20 cellular contexts compared by ENCODE assay signal in the genomic region with DNA sequence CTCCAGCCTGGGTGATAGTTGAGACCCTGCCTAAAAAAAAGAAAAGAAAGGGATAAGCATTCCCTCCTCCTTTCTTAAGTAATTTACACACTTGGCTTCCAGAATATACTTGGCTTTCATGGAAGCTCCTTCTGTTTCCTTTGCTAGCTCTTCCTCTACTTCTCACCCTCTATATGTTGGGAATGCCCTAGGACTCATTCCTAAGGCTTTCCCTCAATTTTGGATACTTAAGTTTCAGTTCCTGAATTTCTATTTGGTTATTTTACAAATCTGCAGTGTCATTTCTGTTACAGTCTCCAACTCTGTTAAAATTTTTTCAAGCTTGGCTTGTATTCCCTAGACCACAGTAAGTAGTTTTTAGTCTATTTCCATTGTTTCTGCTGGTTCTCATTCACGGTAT. TPM values are rescaled to one million over a fixed set of nuclear protein-coding genes. Genes with fewer than 3 reads are reported as not detected.
DNase-seq lines count a peak whose midpoint lies in the region; TF ChIP-seq lines count a peak whose summit lies in the region.
"Had no signal": no experiment of that assay in that cellular context is flagged by ENCODE, and none has a peak within 500 bp of the region (broad histone marks: within the 10 kb centered on the region; RNA-seq: fewer than 3 reads in every experiment).

No MANE protein-coding gene starts in this region.

- no peaks in the 10 kb centered on the region for H3K9me3 Mint-ChIP-seq in activated CD4-positive, alpha-beta T cell treated with anti-CD3 and anti-CD28 coated beads, Interleukin-2, amount 10 ng/mL, durations not matched to agents 7 days and 5 days
- H3K9me3 Mint-ChIP-seq in HFFc6: no peaks in the 10 kb centered on the region
- H3K9me3 Mint-ChIP-seq in activated naive CD8-positive, alpha-beta T cell treated with anti-CD3 and anti-CD28 coated beads for 36 hours: peaks cover 2% of the 10 kb centered on the region

- no peak overlapping the region for H4K91ac ChIP-seq in trophoblast cell (ENCODE audit: low read depth, low read length)

- intact Hi-C loops in sigmoid colon (cut with DNase I): no loop called here

- H3K4me1 Mint-ChIP-seq in activated CD4-positive, alpha-beta T cell treated with anti-CD3 and anti-CD28 coated beads, Interleukin-2, amount 10 ng/mL, durations not matched to agents 7 days and 5 days: peaks cover 60% of the 10 kb centered on the region
- peaks cover 74% of the 10 kb centered on the region for H3K4me1 Mint-ChIP-seq in HFFc6 (ENCODE audit: low read depth)
- peaks cover 72% of the 10 kb centered on the region for H3K4me1 Mint-ChIP-seq in activated naive CD8-positive, alpha-beta T cell treated with anti-CD3 and anti-CD28 coated beads for 36 hours

- WGBS in trophoblast cell (ENCODE audit: extremely low coverage, insufficient coverage, insufficient read length): no CpG with 5 or more reads among the region's 1 CpG
- WGBS in sigmoid colon, 2 donors: 77 to 93% methylated on average over 1 of the region's 1 CpG

- no peak for TF ChIP-seq POLR2A in sigmoid colon (IDR thresholded peaks at IDR 0.05)

- no peak overlapping the region for H3K23ac ChIP-seq in trophoblast cell (ENCODE audit: low read length)

- H3K4me3 Mint-ChIP-seq in activated CD4-positive, alpha-beta T cell treated with anti-CD3 and anti-CD28 coated beads, Interleukin-2, amount 10 ng/mL, durations not matched to agents 7 days and 5 days: no peak overlapping the region
- H3K4me3 Mint-ChIP-seq in HFFc6: no peak overlapping the region
- no peak overlapping the region for H3K4me3 Mint-ChIP-seq in activated naive CD8-positive, alpha-beta T cell treated with anti-CD3 and anti-CD28 coated beads for 36 hours

- H3K18ac ChIP-seq in trophoblast cell (ENCODE audit: low read length): no peak overlapping the region

- H3K9me3 ChIP-seq in trophoblast cell (ENCODE audit: insufficient read depth, low read depth, low read length) (no peaks in the 10 kb centered on the region), sigmoid colon (no peaks in the 10 kb centered on the region)
- H3K9me3 ChIP-seq: mucosa of descending colon, upper lobe of left lung had no signal

- POLR2A ChIA-PET in activated CD4-positive, alpha-beta T cell treated with anti-CD3 and anti-CD28 coated beads, Interleukin-2, amount 10 ng/mL, durations not matched to agents 7 days and 5 days (lab: Charles Lee): no interaction called here

- peak overlapping the region; percentile 43 for H3K4ac ChIP-seq in trophoblast cell (ENCODE audit: low read depth, low read length)

- H3K27me3 ChIP-seq in trophoblast cell (ENCODE audit: insufficient read depth, low read length) (no peaks in the 10 kb centered on the region), sigmoid colon (no peaks in the 10 kb centered on the region)
- H3K27me3 ChIP-seq: upper lobe of left lung had no signal

- no peak overlapping the region for H2BK5ac ChIP-seq in trophoblast cell (ENCODE audit: low read depth, low read length, poor library complexity)

- H3K14ac ChIP-seq in trophoblast cell (ENCODE audit: low read length): no peak overlapping the region

- H3K79me2 ChIP-seq in trophoblast cell (ENCODE audit: control insufficient read depth, insufficient read depth, low read length, poor library complexity): peaks cover 14% of the 10 kb centered on the region

- no peak overlapping the region for H2BK12ac ChIP-seq in trophoblast cell (ENCODE audit: low read length)

- DNase-seq in activated CD4-positive, alpha-beta T cell treated with anti-CD3 and anti-CD28 coated beads, Interleukin-2, amount 10 ng/mL, durations not matched to agents 7 days and 5 days: no peak
- DNase-seq in activated CD4-positive, alpha-beta T cell treated with anti-CD3 and anti-CD28 coated beads for 4 hours: no peak
- DNase-seq in HFFc6 (no peak), trophoblast cell (no peak), sigmoid colon (no peak), HT-29 (ENCODE audit: low spot score) (no peak), hypothalamus (lab: John Stamatoyannopoulos, UW) (no peak)
- no peak for DNase-seq in activated naive CD8-positive, alpha-beta T cell treated with anti-CD3 and anti-CD28 coated beads for 36 hours
- DNase-seq: activated CD4-positive, CD25-positive, alpha-beta regulatory T cell; amygdala; cerebellar nuclear complex; COR-L47; mucosa of descending colon; NCI-H2171 treated with DMSO at 0.1 percent for 48 hours; NCI-H774; posterior cingulate gyrus; small intestine; T-helper 1 cell; upper lobe of left lung had no signal

- no peak for TF ChIP-seq CTCF in HFFc6 (IDR thresholded peaks at IDR 0.05)
- no peak for TF ChIP-seq CTCF in sigmoid colon (IDR thresholded peaks at IDR 0.05)

- H3K9ac ChIP-seq in trophoblast cell (ENCODE audit: low read length): no peak overlapping the region
- H3K9ac ChIP-seq: KMS-11 had no signal

- peaks cover 45% of the 10 kb centered on the region for H3K36me3 Mint-ChIP-seq in activated CD4-positive, alpha-beta T cell treated with anti-CD3 and anti-CD28 coated beads, Interleukin-2, amount 10 ng/mL, durations not matched to agents 7 days and 5 days (ENCODE audit: low read depth)
- peaks cover 20% of the 10 kb centered on the region for H3K36me3 Mint-ChIP-seq in HFFc6 (ENCODE audit: low read depth)
- peaks cover 62% of the 10 kb centered on the region for H3K36me3 Mint-ChIP-seq in activated naive CD8-positive, alpha-beta T cell treated with anti-CD3 and anti-CD28 coated beads for 36 hours

- H2AFZ ChIP-seq in trophoblast cell (ENCODE audit: insufficient read depth, low read length, poor library complexity): no peak overlapping the region

- peaks cover 7 to 8% of the 10 kb centered on the region in 2 experiments for H3K4me1 ChIP-seq in trophoblast cell (ENCODE audit: control insufficient read depth in 1 of 2, insufficient read depth in 2 of 2, low read length in 2 of 2)
- peaks cover 0 to 73% (median 55%) of the 10 kb centered on the region in 4 donors for H3K4me1 ChIP-seq in sigmoid colon

- TF ChIP-seq EP300 in sigmoid colon (IDR thresholded peaks at IDR 0.05): no peak

- no peak overlapping the region for H3K4me2 ChIP-seq in trophoblast cell (ENCODE audit: low read length)

- H2AK5ac ChIP-seq in trophoblast cell (ENCODE audit: low read length): no peak overlapping the region

- no peak overlapping the region for H2BK120ac ChIP-seq in trophoblast cell (ENCODE audit: insufficient read depth, low read length, poor library complexity)

- H3K79me1 ChIP-seq in trophoblast cell (ENCODE audit: low read length): peaks cover 3% of the 10 kb centered on the region

- H3K36me3 ChIP-seq in trophoblast cell (ENCODE audit: control insufficient read depth in 1 of 2, insufficient read depth in 2 of 2, low read length in 2 of 2): peaks cover 0 to 2% of the 10 kb centered on the region in 2 experiments
- no peaks in the 10 kb centered on the region for H3K36me3 ChIP-seq in sigmoid colon

- no peak overlapping the region for H4K12ac ChIP-seq in trophoblast cell (ENCODE audit: low read depth, low read length)

- no peaks in the 10 kb centered on the region for H3K27me3 Mint-ChIP-seq in activated CD4-positive, alpha-beta T cell treated with anti-CD3 and anti-CD28 coated beads, Interleukin-2, amount 10 ng/mL, durations not matched to agents 7 days and 5 days
- H3K27me3 Mint-ChIP-seq in HFFc6 (ENCODE audit: insufficient read depth): no peaks in the 10 kb centered on the region
- no peaks in the 10 kb centered on the region for H3K27me3 Mint-ChIP-seq in activated naive CD8-positive, alpha-beta T cell treated with anti-CD3 and anti-CD28 coated beads for 36 hours

- H3K27ac ChIP-seq in trophoblast cell (ENCODE audit: low read depth, low read length): no peak overlapping the region
- no peak overlapping the region for H3K27ac ChIP-seq in sigmoid colon
- H3K27ac ChIP-seq: KMS-11 had no signal

- no peak overlapping the region for H4K8ac ChIP-seq in trophoblast cell (ENCODE audit: low read depth, low read length)

- H3K27ac Mint-ChIP-seq in activated CD4-positive, alpha-beta T cell treated with anti-CD3 and anti-CD28 coated beads, Interleukin-2, amount 10 ng/mL, durations not matched to agents 7 days and 5 days: peak overlapping the region; percentile 44
- peak overlapping the region; percentile 67 for H3K27ac Mint-ChIP-seq in HFFc6
- H3K27ac Mint-ChIP-seq in activated naive CD8-positive, alpha-beta T cell treated with anti-CD3 and anti-CD28 coated beads for 36 hours: peak overlapping the region; percentile 38

- H3K4me3 ChIP-seq in trophoblast cell (ENCODE audit: low read depth, low read length) (no peak overlapping the region), sigmoid colon (no peak overlapping the region)
- H3K4me3 ChIP-seq: mucosa of descending colon, upper lobe of left lung had no signal

- CTCF ChIA-PET in activated CD4-positive, alpha-beta T cell treated with anti-CD3 and anti-CD28 coated beads, Interleukin-2, amount 10 ng/mL, durations not matched to agents 7 days and 5 days (lab: Charles Lee): interaction anchor here (1.4 kb wide), 1 partner anchor 26 kb away, joined by 3 read pairs; no protein-coding TSS in a partner anchor

RNA-seq across cellular contexts. Expression of gene SP3, which starts 23.6 kb away (rescaled TPM):
- 100 to 1,000 TPM; 105 to 109 TPM for total RNA-seq in activated CD4-positive, alpha-beta T cell treated with anti-CD3 and anti-CD28 coated beads, Interleukin-2, amount 10 ng/mL, durations not matched to agents 7 days and 5 days
- 10 to 100 TPM; 45.0 to 63.7 (median 52.1) TPM for total RNA-seq in HFFc6 (2021; fragmentation: NEBNext Ultra II Directional; extraction: Animal tissue kit (Norgen Biotek cat#: 25700))
- total RNA-seq in activated naive CD8-positive, alpha-beta T cell treated with anti-CD3 and anti-CD28 coated beads for 36 hours: 10 to 100 TPM; 84.7 to 86.8 TPM
- 65.0 and 66.3 TPM in 2 replicates for polyA plus RNA-seq in trophoblast cell (2013)
- total RNA-seq in sigmoid colon: 100 to 1,000 TPM in 3 of 4 donors, 10 to 100 TPM in 1; 67.9 to 120 (median 107) TPM
- polyA plus RNA-seq in sigmoid colon: 10 to 100 TPM; 24.6 to 32.4 (median 25.0) TPM
- 102 and 104 TPM in 2 replicates for total RNA-seq in HT-29 (2014; rRNA removed; shearing (Covaris generic))
